ENCODE assay signal across 35 cellular contexts in genomic region chr2:32981612-32982011, GRCh38.
"Had no signal": no experiment of that assay in that cellular context is flagged by ENCODE, and none has a peak within 500 bp of the region (broad histone marks: within the 10 kb centered on the region; RNA-seq: fewer than 3 reads in every experiment).

No MANE protein-coding gene starts in this region.

- H3K27ac ChIP-seq: adrenal gland, body of pancreas, brain microvascular endothelial cell, breast epithelium, VCaP had no signal

- H3K4me1 ChIP-seq: adrenal gland, breast epithelium had no signal

- H3K9me3 ChIP-seq: adrenal gland, body of pancreas, breast epithelium had no signal

- H3K27me3 ChIP-seq: adrenal gland, body of pancreas, brain microvascular endothelial cell, breast epithelium had no signal

- DNase-seq: activated B cell treated with CpG ODN at 0.5 μM for 24 hours; activated CD4-positive, alpha-beta memory T cell treated with anti-CD3 and anti-CD28 coated beads for 36 hours; activated CD4-positive, alpha-beta T cell treated with anti-CD3 and anti-CD28 coated beads for 4 hours; activated CD4-positive, alpha-beta T cell treated with anti-CD3 and anti-CD28 coated beads, Interleukin-2, amount 10 ng/mL, durations not matched to agents 24 days and 14 days; activated CD4-positive, alpha-beta T cell treated with anti-CD3 and anti-CD28 coated beads, Interleukin-2, amount 50 U/mL, for 1 hour; activated CD4-positive, alpha-beta T cell treated with anti-CD3 and anti-CD28 coated beads, Interleukin-2, amount 50 U/mL, for 4 hours; activated CD4-positive, CD25-positive, alpha-beta regulatory T cell treated with anti-CD3 and anti-CD28 coated beads, Interleukin-2, amount 50 U/mL, for 72 hours; activated CD8-positive, alpha-beta memory T cell treated with anti-CD3 and anti-CD28 coated beads, Interleukin-2, amount 50 U/mL, for 4 hours; activated CD8-positive, alpha-beta T cell treated with anti-CD3 and anti-CD28 coated beads for 36 hours; activated effector memory CD4-positive, alpha-beta T cell treated with anti-CD3 and anti-CD28 coated beads, Interleukin-2, amount 50 U/mL, for 16 hours; activated gamma-delta T cell treated with Interleukin-2 at 50 U/mL for 16 hours; activated naive CD4-positive, alpha-beta T cell; activated naive CD4-positive, alpha-beta T cell treated with anti-CD3 and anti-CD28 coated beads for 36 hours; activated naive CD4-positive, alpha-beta T cell treated with anti-CD3 and anti-CD28 coated beads, Interleukin-2, amount 50 U/mL, for 16 hours; activated naive CD8-positive, alpha-beta T cell treated with anti-CD3 and anti-CD28 coated beads for 36 hours; activated T-cell treated with anti-CD3 and anti-CD28 coated beads for 4 hours; activated T-cell treated with anti-CD3 and anti-CD28 coated beads, Interleukin-2, amount 50 U/mL, for 1 hour; activated T-cell treated with anti-CD3 and anti-CD28 coated beads, Interleukin-2, amount 50 U/mL, for 4 hours; activated T-cell treated with anti-CD3 and anti-CD28 coated beads, Interleukin-2, amount 50 U/mL, for 72 hours; adrenal gland; amniotic stem cell; aorta; body of pancreas; brain microvascular endothelial cell; caudate nucleus; cerebellar nuclear complex; T-helper 1 cell; T-helper 2 cell; T-helper 9 cell had no signal

- ATAC-seq: activated CD8-positive, alpha-beta T cell treated with anti-CD3 and anti-CD28 coated beads for 36 hours; activated naive CD4-positive, alpha-beta T cell treated with anti-CD3 and anti-CD28 coated beads, Interleukin-2, amount 50 U/mL, for 72 hours; activated T-cell treated with anti-CD3 and anti-CD28 coated beads, Interleukin-2, amount 50 U/mL, for 4 hours; activated T-cell treated with anti-CD3 and anti-CD28 coated beads, Interleukin-2, amount 50 U/mL, for 72 hours; activated T-helper 17 cell treated with anti-CD3 and anti-CD28 coated beads, Interleukin-2, amount 50 U/mL, for 72 hours; body of pancreas had no signal

- H3K4me3 ChIP-seq: adrenal gland, body of pancreas, breast epithelium had no signal

- FAIRE-seq: astrocyte, TTC549 had no signal

- H3K36me3 ChIP-seq: adrenal gland, brain microvascular endothelial cell, breast epithelium had no signal
